In the genomic region with DNA sequence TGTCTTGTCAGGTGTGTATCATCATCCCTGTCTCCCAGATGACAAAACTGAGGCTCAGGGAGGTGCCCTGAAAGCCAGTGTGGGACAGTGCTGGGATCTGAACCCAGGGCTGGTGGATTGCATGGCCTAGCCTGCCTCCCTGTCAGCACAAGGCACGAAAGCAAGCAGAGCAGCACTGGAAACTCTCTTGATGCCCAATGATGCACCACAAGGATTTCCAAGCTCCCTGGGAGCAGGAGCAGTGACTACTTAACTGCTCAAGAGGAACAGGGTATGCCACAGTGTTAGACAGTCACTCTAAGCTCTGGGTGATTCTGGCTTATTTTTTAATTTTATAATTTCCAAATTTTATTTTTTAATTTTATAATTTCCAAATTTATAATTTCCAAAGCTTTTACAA, we compare ENCODE assay signal across 18 cellular contexts. TPM values are rescaled to one million over a fixed set of nuclear protein-coding genes. Genes with fewer than 3 reads are reported as not detected.
DNase-seq lines count a peak whose midpoint lies in the region; TF ChIP-seq lines count a peak whose summit lies in the region.
"Had no signal": no experiment of that assay in that cellular context is flagged by ENCODE, and none has a peak within 500 bp of the region (broad histone marks: within the 10 kb centered on the region; RNA-seq: fewer than 3 reads in every experiment).

No MANE protein-coding gene starts in this region.

- no peak overlapping the region for H2AFZ ChIP-seq in osteoblast (ENCODE audit: low read length)

- peaks cover 87% of the 10 kb centered on the region for H3K79me2 ChIP-seq in osteoblast (ENCODE audit: insufficient read depth, low read length)

- H3K27me3 Mint-ChIP-seq in activated CD4-positive, alpha-beta T cell treated with anti-CD3 and anti-CD28 coated beads, Interleukin-2, amount 10 ng/mL, durations not matched to agents 24 days and 14 days: no peaks in the 10 kb centered on the region
- H3K27me3 Mint-ChIP-seq in Calu3 (ENCODE audit: unreplicated experiment): no peaks in the 10 kb centered on the region

- peak overlapping the region; percentile 45 for H3K27ac Mint-ChIP-seq in activated CD4-positive, alpha-beta T cell treated with anti-CD3 and anti-CD28 coated beads, Interleukin-2, amount 10 ng/mL, durations not matched to agents 24 days and 14 days
- H3K27ac Mint-ChIP-seq in Calu3 (ENCODE audit: unreplicated experiment): no peak overlapping the region

- no TSS peak for BruUV-seq in Calu3 (replicated peaks; lab: Mats Ljungman, UMichigan)

- no peaks in the 10 kb centered on the region for H3K9me3 Mint-ChIP-seq in activated CD4-positive, alpha-beta T cell treated with anti-CD3 and anti-CD28 coated beads, Interleukin-2, amount 10 ng/mL, durations not matched to agents 24 days and 14 days
- H3K9me3 Mint-ChIP-seq in Calu3 (ENCODE audit: low read depth, unreplicated experiment): no peaks in the 10 kb centered on the region
- H3K9me3 Mint-ChIP-seq: CD8-positive, alpha-beta T cell had no signal

- no peaks in the 10 kb centered on the region for H3K9me3 ChIP-seq in osteoblast (ENCODE audit: low read depth, low read length)
- H3K9me3 ChIP-seq: A549, HAP-1 had no signal

- H3K36me3 Mint-ChIP-seq in activated CD4-positive, alpha-beta T cell treated with anti-CD3 and anti-CD28 coated beads, Interleukin-2, amount 10 ng/mL, durations not matched to agents 24 days and 14 days (ENCODE audit: low read depth): peaks cover 17% of the 10 kb centered on the region
- peaks cover 6% of the 10 kb centered on the region for H3K36me3 Mint-ChIP-seq in Calu3 (ENCODE audit: insufficient read depth, unreplicated experiment)

- peak overlapping the region; percentile 52 for H3K27ac ChIP-seq in RWPE1
- H3K27ac ChIP-seq in osteoblast (ENCODE audit: low read depth, low read length): no peak overlapping the region
- H3K27ac ChIP-seq: 22Rv1, A549 had no signal

- H3K4me3 Mint-ChIP-seq in activated CD4-positive, alpha-beta T cell treated with anti-CD3 and anti-CD28 coated beads, Interleukin-2, amount 10 ng/mL, durations not matched to agents 24 days and 14 days: no peak overlapping the region
- H3K4me3 Mint-ChIP-seq in Calu3 (ENCODE audit: low read depth, unreplicated experiment): no peak overlapping the region
- H3K4me3 Mint-ChIP-seq: CD8-positive, alpha-beta T cell had no signal

- H3K36me3 ChIP-seq in osteoblast (ENCODE audit: insufficient read depth, low read length): peaks cover 15% of the 10 kb centered on the region

- POLR2A ChIA-PET in RWPE1 (lab: Yijun Ruan, JAX; ENCODE audit: low non-redundant PET): no interaction called here

- H4K20me1 ChIP-seq in osteoblast (ENCODE audit: insufficient read depth, low read length): peaks cover 53% of the 10 kb centered on the region

- no peak overlapping the region for H3K4me3 ChIP-seq in osteoblast (ENCODE audit: insufficient read depth, low read length)
- H3K4me3 ChIP-seq: A549; BLaER1 treated with 17β-estradiol and CSF1 and Interleukin-3, amounts not matched to agents 10 nM and 100 nM; GM12878; HAP-1 had no signal

- H3K4me1 Mint-ChIP-seq in activated CD4-positive, alpha-beta T cell treated with anti-CD3 and anti-CD28 coated beads, Interleukin-2, amount 10 ng/mL, durations not matched to agents 24 days and 14 days: peaks cover 29% of the 10 kb centered on the region
- peaks cover 20% of the 10 kb centered on the region for H3K4me1 Mint-ChIP-seq in Calu3 (ENCODE audit: low read depth, unreplicated experiment)

- CTCF ChIA-PET in RWPE1 (lab: Yijun Ruan, JAX): no interaction called here
- CTCF ChIA-PET in Calu3 (lab: Charles Lee): no interaction called here

- H3K4me2 ChIP-seq in osteoblast (ENCODE audit: insufficient read depth, low read length): no peak overlapping the region
- H3K4me2 ChIP-seq: A549 had no signal

- TF ChIP-seq CTCF in RWPE1 (conservative IDR thresholded peaks at IDR 0.05; ENCODE audit: low read depth) (no peak), osteoblast (IDR thresholded peaks at IDR 0.05; ENCODE audit: extremely low read depth, low read depth, low read length) (no peak), Calu3 (IDR thresholded peaks at IDR 0.05; ENCODE audit: unreplicated experiment) (no peak)

- no peaks in the 10 kb centered on the region for H3K27me3 ChIP-seq in osteoblast (ENCODE audit: insufficient read depth, low read length)
- H3K27me3 ChIP-seq: BLaER1 treated with 17β-estradiol and CSF1 and Interleukin-3, amounts not matched to agents 10 nM and 100 nM had no signal

- intact Hi-C loops in activated CD4-positive, alpha-beta T cell treated with anti-CD3 and anti-CD28 coated beads, Interleukin-2, amount 10 ng/mL, durations not matched to agents 24 days and 14 days (cut with micrococcal nuclease): no loop called here
- intact Hi-C loops in Calu3 (cut with micrococcal nuclease; ENCODE audit: unreplicated experiment): no loop called here

- no peak for DNase-seq in activated CD4-positive, alpha-beta T cell treated with anti-CD3 and anti-CD28 coated beads, Interleukin-2, amount 10 ng/mL, durations not matched to agents 24 days and 14 days
- DNase-seq in activated CD4-positive, alpha-beta T cell treated with anti-CD3 and anti-CD28 coated beads for 1 hour: no peak
- DNase-seq in RWPE1 (ENCODE audit: low spot score) (no peak), osteoblast (ENCODE audit: insufficient read length, low spot score, missing footprints) (peak; percentile 13), Kasumi-1 (lab: John Stamatoyannopoulos, UW) (no peak), globus pallidus (ENCODE audit: low spot score) (no peak), Calu3 (no peak)
- DNase-seq: CD8-positive, alpha-beta T cell; DMS 273 treated with DMSO at 0.1 percent for 48 hours; DMS53; DND-41; EL; KBM-7 had no signal

- H3K4me1 ChIP-seq in osteoblast (ENCODE audit: insufficient read depth, low read length): peaks cover 26% of the 10 kb centered on the region

RNA-seq across cellular contexts. Expression of a gene that starts 9.0 kb away (rescaled TPM):
- 69.1 and 70.5 TPM in 2 replicates for total RNA-seq in activated CD4-positive, alpha-beta T cell treated with anti-CD3 and anti-CD28 coated beads, Interleukin-2, amount 10 ng/mL, durations not matched to agents 24 days and 14 days
- total RNA-seq in osteoblast (43.6 and 53.6 TPM in 2 replicates), Calu3 (2022) (53.3 and 53.5 TPM in 2 replicates)

RNA-seq across cellular contexts. Expression of a gene that starts 24.3 kb away (rescaled TPM):
- total RNA-seq in activated CD4-positive, alpha-beta T cell treated with anti-CD3 and anti-CD28 coated beads, Interleukin-2, amount 10 ng/mL, durations not matched to agents 24 days and 14 days: 185 and 187 TPM in 2 replicates
- total RNA-seq in osteoblast (29.8 and 31.8 TPM in 2 replicates), Calu3 (2022) (189 and 194 TPM in 2 replicates)
